12 cellular contexts compared by ENCODE assay signal in the genomic region with DNA sequence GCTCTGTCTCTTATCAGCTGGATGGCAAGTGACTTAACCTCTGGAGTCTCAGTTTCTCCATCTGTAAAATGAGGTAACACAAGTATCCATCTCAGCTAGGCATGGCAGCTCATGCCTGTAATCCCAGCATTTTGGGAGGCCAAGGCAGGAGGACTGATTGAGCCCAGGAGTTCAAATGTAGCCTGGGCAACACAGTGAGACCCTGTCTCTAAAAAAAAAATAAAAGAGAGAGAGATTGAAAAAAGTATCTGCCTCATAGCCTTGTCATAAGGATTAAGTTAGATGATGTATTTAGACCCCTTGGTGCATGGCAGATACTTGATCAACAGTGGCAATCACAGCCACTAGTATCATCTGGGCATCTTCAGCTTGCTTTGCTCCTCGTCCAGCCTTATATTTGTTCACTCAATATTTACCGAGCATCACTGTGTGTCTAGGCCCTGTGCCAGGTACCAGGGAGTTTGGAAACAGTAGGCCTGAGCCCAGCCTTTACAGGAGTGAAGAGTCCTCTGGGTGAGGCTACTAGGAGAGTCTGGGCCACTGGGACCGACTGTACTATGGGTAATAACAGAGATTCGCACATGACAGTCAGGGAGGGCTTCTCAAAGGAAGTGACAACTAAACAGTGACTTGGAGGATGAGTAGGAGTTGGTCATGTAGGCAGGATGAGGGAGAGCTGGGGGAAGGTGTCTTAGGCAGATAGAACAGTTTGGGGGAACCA. TPM values are rescaled to one million over a fixed set of nuclear protein-coding genes. Genes with fewer than 3 reads are reported as not detected.
A peak's percentile ranks its signal among the peaks of the same experiment; 100 is the strongest.
DNase-seq lines count a peak whose midpoint lies in the region; ATAC-seq and TF ChIP-seq lines count a peak whose summit lies in the region.
"Had no signal": no experiment of that assay in that cellular context is flagged by ENCODE, and none has a peak within 500 bp of the region (broad histone marks: within the 10 kb centered on the region; RNA-seq: fewer than 3 reads in every experiment).

No MANE protein-coding gene starts in this region.

- H3K4me3 ChIP-seq in CD8-positive, alpha-beta T cell (ENCODE audit: low read depth, low read length): no peak overlapping the region
- H3K4me3 ChIP-seq in mucosa of descending colon: no peak overlapping the region
- H3K4me3 ChIP-seq in right atrium auricular region: no peak overlapping the region
- H3K4me3 ChIP-seq: BLaER1 had no signal

- CTCF ChIA-PET in CD8-positive, alpha-beta T cell (lab: Charles Lee): no interaction called here
- CTCF ChIA-PET in WTC11 (lab: Charles Lee): interaction anchor here (1.6 kb wide), 1 partner anchor 66 kb away, joined by 3 read pairs; no protein-coding TSS in a partner anchor

- intact Hi-C loops in CD8-positive, alpha-beta T cell (cut with DNase I, micrococcal nuclease): no loop called here
- intact Hi-C loops in mucosa of descending colon (cut with DNase I, micrococcal nuclease): no loop called here

- ATAC-seq in CD8-positive, alpha-beta T cell: peak; percentile 49
- ATAC-seq in WTC11 (no peak), mucosa of descending colon (peak; percentile 95)

- no peak overlapping the region for H3K4me3 Mint-ChIP-seq in CD8-positive, alpha-beta T cell
- no peak overlapping the region for H3K4me3 Mint-ChIP-seq in WTC11

- H3K9me3 ChIP-seq in CD8-positive, alpha-beta T cell (ENCODE audit: low read length): no peaks in the 10 kb centered on the region
- no peaks in the 10 kb centered on the region for H3K9me3 ChIP-seq in mucosa of descending colon
- no peaks in the 10 kb centered on the region for H3K9me3 ChIP-seq in right atrium auricular region
- H3K9me3 ChIP-seq: BLaER1 had no signal

- TF ChIP-seq CTCF in CD8-positive, alpha-beta T cell (IDR thresholded peaks at IDR 0.05): no peak
- TF ChIP-seq CTCF in WTC11 (IDR thresholded peaks at IDR 0.05): no peak
- TF ChIP-seq CTCF in mucosa of descending colon (IDR thresholded peaks at IDR 0.05): no peak
- no peak for TF ChIP-seq CTCF in right atrium auricular region (IDR thresholded peaks at IDR 0.05)

- no peaks in the 10 kb centered on the region for H3K9me3 Mint-ChIP-seq in CD8-positive, alpha-beta T cell
- H3K9me3 Mint-ChIP-seq in WTC11: no peaks in the 10 kb centered on the region

- peaks cover 13% of the 10 kb centered on the region for H3K4me1 ChIP-seq in CD8-positive, alpha-beta T cell (ENCODE audit: insufficient read depth, low read length)
- peaks cover 6% of the 10 kb centered on the region for H3K4me1 ChIP-seq in mucosa of descending colon (ENCODE audit: low read depth)
- H3K4me1 ChIP-seq in right atrium auricular region: no peaks in the 10 kb centered on the region

- H3K27ac ChIP-seq in CD8-positive, alpha-beta T cell (ENCODE audit: low read depth, low read length): no peak overlapping the region
- no peak overlapping the region for H3K27ac ChIP-seq in right atrium auricular region
- no peak overlapping the region for H3K27ac ChIP-seq in caudate nucleus (ENCODE audit: low read depth, low read length)
- H3K27ac ChIP-seq: BLaER1, HL-60 had no signal

- peaks cover 22% of the 10 kb centered on the region for H3K4me1 Mint-ChIP-seq in CD8-positive, alpha-beta T cell (ENCODE audit: low read depth)
- H3K4me1 Mint-ChIP-seq in WTC11: peaks cover 8% of the 10 kb centered on the region; the same call in 1 of the 2 replicates

- no peaks in the 10 kb centered on the region for H3K27me3 ChIP-seq in CD8-positive, alpha-beta T cell (ENCODE audit: insufficient read depth, low read length)
- H3K27me3 ChIP-seq in right atrium auricular region: no peaks in the 10 kb centered on the region
- H3K27me3 ChIP-seq: BLaER1 had no signal

- peaks cover 33% of the 10 kb centered on the region for H3K36me3 Mint-ChIP-seq in CD8-positive, alpha-beta T cell
- peaks cover 31% of the 10 kb centered on the region for H3K36me3 Mint-ChIP-seq in WTC11

- H3K27ac Mint-ChIP-seq in CD8-positive, alpha-beta T cell: peak overlapping the region; percentile 61
- H3K27ac Mint-ChIP-seq in WTC11: peak overlapping the region; percentile 36

- H3K27me3 Mint-ChIP-seq in CD8-positive, alpha-beta T cell (ENCODE audit: low read depth): no peaks in the 10 kb centered on the region
- no peaks in the 10 kb centered on the region for H3K27me3 Mint-ChIP-seq in WTC11 (ENCODE audit: low read depth)

- peaks cover 16% of the 10 kb centered on the region for H3K36me3 ChIP-seq in CD8-positive, alpha-beta T cell (ENCODE audit: insufficient read depth, low read length)
- no peaks in the 10 kb centered on the region for H3K36me3 ChIP-seq in mucosa of descending colon (ENCODE audit: low read depth)
- no peaks in the 10 kb centered on the region for H3K36me3 ChIP-seq in right atrium auricular region
- H3K36me3 ChIP-seq: BLaER1 had no signal

- no peak for DNase-seq in CD8-positive, alpha-beta T cell
- DNase-seq in NCI-H1092 (lab: John Stamatoyannopoulos, UW) (peak; percentile 88), WTC11 (ENCODE audit: low spot score) (no peak), mucosa of descending colon (peak in 2 of 3 donors; percentile 74 to 83), NCI-H1105 treated with DMSO at 0.1 percent for 48 hours (lab: John Stamatoyannopoulos, UW) (no peak), right atrium auricular region (ENCODE audit: low spot score) (no peak), caudate nucleus (lab: John Stamatoyannopoulos, UW) (no peak), GF-D8 (lab: John Stamatoyannopoulos, UW) (no peak)
- DNase-seq: glutamatergic neuron, MM.1S had no signal

- POLR2A ChIA-PET in CD8-positive, alpha-beta T cell (lab: Charles Lee): interaction anchor here (1.2 kb wide), 1 partner anchor 35 kb away, joined by 4 read pairs; no protein-coding TSS in a partner anchor
- POLR2A ChIA-PET in WTC11 (lab: Charles Lee): no interaction called here

TF ChIP-seq in WTC11, 78 proteins besides CTCF, POLR2A, EP300 and RAD21:
- TF ChIP-seq, protein P1, sequence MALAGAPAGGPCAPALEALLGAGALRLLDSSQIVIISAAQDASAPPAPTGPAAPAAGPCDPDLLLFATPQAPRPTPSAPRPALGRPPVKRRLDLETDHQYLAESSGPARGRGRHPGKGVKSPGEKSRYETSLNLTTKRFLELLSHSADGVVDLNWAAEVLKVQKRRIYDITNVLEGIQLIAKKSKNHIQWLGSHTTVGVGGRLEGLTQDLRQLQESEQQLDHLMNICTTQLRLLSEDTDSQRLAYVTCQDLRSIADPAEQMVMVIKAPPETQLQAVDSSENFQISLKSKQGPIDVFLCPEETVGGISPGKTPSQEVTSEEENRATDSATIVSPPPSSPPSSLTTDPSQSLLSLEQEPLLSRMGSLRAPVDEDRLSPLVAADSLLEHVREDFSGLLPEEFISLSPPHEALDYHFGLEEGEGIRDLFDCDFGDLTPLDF (CRISPR knock-in tag; IDR thresholded peaks at IDR 0.05): no peak
- TF ChIP-seq AR (CRISPR knock-in tag; IDR thresholded peaks at IDR 0.05): no peak
- 0 out of 2 replicates have a peak, but pooled peaks have one; percentile 23 for TF ChIP-seq GABPB1 (CRISPR knock-in tag; IDR thresholded peaks at IDR 0.05)
- no peak for TF ChIP-seq ZNF121 (CRISPR knock-in tag; IDR thresholded peaks at IDR 0.05)
- TF ChIP-seq IRF1 (CRISPR knock-in tag; IDR thresholded peaks at IDR 0.05): no peak
- no peak for TF ChIP-seq USF2 (CRISPR knock-in tag; IDR thresholded peaks at IDR 0.05)

RNA-seq across cellular contexts. Expression of gene CORO2A, which starts 34.2 kb away (rescaled TPM):
- total RNA-seq in CD8-positive, alpha-beta T cell: 1 to 10 TPM; 6.4 to 6.7 TPM
- total RNA-seq in WTC11 (2021) (32.5 to 37.0 TPM (median 35.9 TPM) in 3 replicates), mucosa of descending colon (10 to 100 TPM; 25.8 to 56.1 (median 45.0) TPM), right atrium auricular region (under 1 TPM; 0.39 to 0.44 TPM)

RNA-seq across cellular contexts. Expression of gene TRIM14, which starts 39.2 kb away (rescaled TPM):
- 10 to 100 TPM; 22.6 to 23.5 TPM for total RNA-seq in CD8-positive, alpha-beta T cell
- total RNA-seq in WTC11 (2021) (11.9 to 18.4 TPM (median 18.2 TPM) in 3 replicates), mucosa of descending colon (10 to 100 TPM; 44.9 to 67.2 (median 55.6) TPM), right atrium auricular region (1 to 10 TPM; 1.8 to 2.0 TPM)

Comparison
In these comparisons a context has a peak if more than half of its experiments do, and no peak if none do; other contexts are left out.
1. DNase-seq: peak in NCI-H1092 (single experiment) and mucosa of descending colon (2 of 3); none in CD8-positive, alpha-beta T cell (0 of 7), WTC11 (single experiment), NCI-H1105 treated with DMSO at 0.1 percent for 48 hours (single experiment), right atrium auricular region (single experiment), caudate nucleus (0 of 61) and GF-D8 (single experiment).
2. RNA of gene CORO2A, which starts 34.2 kb away (total RNA-seq): 25.8 to 56.1 TPM in mucosa of descending colon, 32.5 to 37.0 TPM in WTC11 and 6.4 to 6.7 TPM in CD8-positive, alpha-beta T cell; 0.39 to 0.44 TPM in right atrium auricular region; every median in the first group is over 4 times any median in the second.